19 cellular contexts compared by ENCODE assay signal in the genomic region with DNA sequence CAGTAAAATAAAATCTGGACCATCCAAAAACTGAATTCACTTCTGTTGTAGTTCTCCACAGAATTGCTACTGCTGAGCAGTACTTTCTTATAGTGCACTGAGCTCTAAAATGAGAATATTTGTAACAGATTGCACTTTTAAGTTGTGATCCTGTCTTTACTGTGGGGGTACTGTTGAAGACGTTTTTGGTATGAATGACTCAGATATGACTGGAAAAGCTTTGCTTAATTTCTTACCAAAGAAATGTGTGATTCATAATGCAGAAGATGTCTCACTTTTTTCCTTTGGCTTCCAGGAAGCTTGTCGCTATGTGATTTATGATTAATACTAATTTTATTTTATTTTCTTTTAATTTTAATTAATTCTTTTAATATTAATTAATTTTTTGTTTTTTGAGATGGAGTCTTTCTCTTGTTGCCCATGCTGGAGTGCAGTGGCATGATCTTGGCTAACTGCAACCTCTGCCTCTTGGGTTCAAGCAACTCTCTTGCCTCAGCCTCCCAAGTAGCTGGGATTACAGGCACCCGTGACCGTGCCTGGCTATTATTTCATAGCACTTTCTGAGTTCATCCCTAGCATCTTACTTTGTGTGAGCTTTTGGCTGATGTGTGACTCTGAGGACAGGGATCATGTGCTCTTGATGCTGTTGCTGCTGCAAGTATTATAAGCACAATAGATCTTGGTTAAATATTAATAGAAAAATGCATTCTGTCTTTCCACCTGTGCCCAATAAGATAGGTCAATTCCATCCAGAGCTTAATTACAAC.
A peak's percentile ranks its signal among the peaks of the same experiment; 100 is the strongest.
DNase-seq lines count a peak whose midpoint lies in the region; ATAC-seq and TF ChIP-seq lines count a peak whose summit lies in the region.
"Had no signal": no experiment of that assay in that cellular context is flagged by ENCODE, and none has a peak within 500 bp of the region (broad histone marks: within the 10 kb centered on the region; RNA-seq: fewer than 3 reads in every experiment).

No MANE protein-coding gene starts in this region.

- H3K36me3 Mint-ChIP-seq in activated naive CD8-positive, alpha-beta T cell treated with anti-CD3 and anti-CD28 coated beads, Interleukin-2, amount 50 U/mL, for 24 hours (ENCODE audit: low read depth) = no peaks in the 10 kb centered on the region
- H3K36me3 Mint-ChIP-seq in WTC11 = no peaks in the 10 kb centered on the region
- H3K36me3 Mint-ChIP-seq: activated CD8-positive, alpha-beta memory T cell treated with anti-CD3 and anti-CD28 coated beads, Interleukin-2, amount 10 ng/mL, durations not matched to agents 7 days and 5 days; stimulated activated memory B cell treated with anti-CD40 and anti-IgM and Interleukin-4, amounts not matched to agents 10 μg/mL and 1 μg/mL and 100 μg/mL, for 72 hours had no signal

- DNase-seq in AG04450 (ENCODE audit: low read depth, low spot score) (no peak), EL (peak; percentile 69), glomerular visceral epithelial cell (ENCODE audit: extremely low spot score) (peak; percentile 74), ecto neural progenitor cell (ENCODE audit: low spot score) (no peak), WTC11 (ENCODE audit: low spot score) (no peak)
- no peak for DNase-seq in activated naive CD8-positive, alpha-beta T cell treated with anti-CD3 and anti-CD28 coated beads, Interleukin-2, amount 50 U/mL, for 24 hours
- DNase-seq: activated B cell treated with CpG ODN at 0.5 μM for 24 hours; activated CD8-positive, alpha-beta memory T cell treated with anti-CD3 and anti-CD28 coated beads, Interleukin-2, amount 10 ng/mL, durations not matched to agents 7 days and 5 days; activated effector memory CD4-positive, alpha-beta T cell treated with Interleukin-2 at 50 U/mL for 16 hours; Calu3; cerebellar nuclear complex; effector memory CD8-positive, alpha-beta T cell; NCI-H774; occipital lobe had no signal

- H3K27ac ChIP-seq in AG04450 (ENCODE audit: low read depth, low read length) = peak overlapping the region; percentile 52
- H3K27ac ChIP-seq: tibial artery had no signal

- no peaks in the 10 kb centered on the region for H3K9me3 ChIP-seq in AG04450 (ENCODE audit: control insufficient read depth, insufficient read depth, low read length)
- H3K9me3 ChIP-seq: tibial artery had no signal

- POLR2A ChIA-PET in AG04450 (lab: Yijun Ruan, JAX) (interaction anchor here (1.5 kb wide), 1 partner anchor 11 kb away, joined by 4 read pairs; no protein-coding TSS in a partner anchor), WTC11 (lab: Charles Lee) (no interaction called here)

- peak overlapping the region; percentile 68 for H3K27ac Mint-ChIP-seq in activated naive CD8-positive, alpha-beta T cell treated with anti-CD3 and anti-CD28 coated beads, Interleukin-2, amount 50 U/mL, for 24 hours
- no peak overlapping the region for H3K27ac Mint-ChIP-seq in WTC11
- H3K27ac Mint-ChIP-seq: activated B cell treated with CpG ODN at 0.5 μM for 24 hours; activated CD8-positive, alpha-beta memory T cell treated with anti-CD3 and anti-CD28 coated beads, Interleukin-2, amount 10 ng/mL, durations not matched to agents 7 days and 5 days; B cell; effector memory CD8-positive, alpha-beta T cell; stimulated activated memory B cell treated with anti-CD40 and anti-IgM and Interleukin-4, amounts not matched to agents 10 μg/mL and 1 μg/mL and 100 μg/mL, for 72 hours had no signal

- H3K4me3 Mint-ChIP-seq in activated naive CD8-positive, alpha-beta T cell treated with anti-CD3 and anti-CD28 coated beads, Interleukin-2, amount 50 U/mL, for 24 hours = no peak overlapping the region
- H3K4me3 Mint-ChIP-seq in WTC11 = no peak overlapping the region
- H3K4me3 Mint-ChIP-seq: activated B cell treated with CpG ODN at 0.5 μM for 24 hours; activated CD8-positive, alpha-beta memory T cell treated with anti-CD3 and anti-CD28 coated beads, Interleukin-2, amount 10 ng/mL, durations not matched to agents 7 days and 5 days; B cell; effector memory CD8-positive, alpha-beta T cell; stimulated activated memory B cell treated with anti-CD40 and anti-IgM and Interleukin-4, amounts not matched to agents 10 μg/mL and 1 μg/mL and 100 μg/mL, for 72 hours had no signal

- peaks cover 28% of the 10 kb centered on the region for H3K4me1 Mint-ChIP-seq in activated naive CD8-positive, alpha-beta T cell treated with anti-CD3 and anti-CD28 coated beads, Interleukin-2, amount 50 U/mL, for 24 hours
- H3K4me1 Mint-ChIP-seq in WTC11 = no peaks in the 10 kb centered on the region
- H3K4me1 Mint-ChIP-seq: activated B cell treated with CpG ODN at 0.5 μM for 24 hours; activated CD8-positive, alpha-beta memory T cell treated with anti-CD3 and anti-CD28 coated beads, Interleukin-2, amount 10 ng/mL, durations not matched to agents 7 days and 5 days; B cell; stimulated activated memory B cell treated with anti-CD40 and anti-IgM and Interleukin-4, amounts not matched to agents 10 μg/mL and 1 μg/mL and 100 μg/mL, for 72 hours had no signal

- H3K27me3 ChIP-seq in AG04450 (ENCODE audit: control insufficient read depth, insufficient read depth, low read length) = no peaks in the 10 kb centered on the region
- H3K27me3 ChIP-seq: tibial artery had no signal

- CTCF ChIA-PET in AG04450 (lab: Charles Lee) (no interaction called here), WTC11 (lab: Charles Lee) (no interaction called here)

- peak; percentile 54 for ATAC-seq in activated naive CD8-positive, alpha-beta T cell treated with anti-CD3 and anti-CD28 coated beads, Interleukin-2, amount 50 U/mL, for 24 hours
- ATAC-seq in HG03095 (IDR thresholded peaks at IDR 0.05; ENCODE audit: unreplicated experiment) (no peak), WTC11 (no peak)
- ATAC-seq: activated CD8-positive, alpha-beta memory T cell treated with anti-CD3 and anti-CD28 coated beads, Interleukin-2, amount 10 ng/mL, durations not matched to agents 7 days and 5 days; effector memory CD8-positive, alpha-beta T cell; HepG2; stimulated activated memory B cell treated with anti-CD40 and anti-IgM and Interleukin-4, amounts not matched to agents 10 μg/mL and 1 μg/mL and 100 μg/mL, for 72 hours had no signal

- no peaks in the 10 kb centered on the region for H3K9me3 Mint-ChIP-seq in activated naive CD8-positive, alpha-beta T cell treated with anti-CD3 and anti-CD28 coated beads, Interleukin-2, amount 50 U/mL, for 24 hours
- no peaks in the 10 kb centered on the region for H3K9me3 Mint-ChIP-seq in WTC11
- H3K9me3 Mint-ChIP-seq: activated B cell treated with CpG ODN at 0.5 μM for 24 hours; effector memory CD8-positive, alpha-beta T cell had no signal

- TF ChIP-seq CTCF in AG04450 (IDR thresholded peaks at IDR 0.05; ENCODE audit: low read depth, low read length) (no peak), WTC11 (IDR thresholded peaks at IDR 0.05) (no peak)

- no peak overlapping the region for H3K4me3 ChIP-seq in AG04450 (ENCODE audit: low read depth, low read length)
- H3K4me3 ChIP-seq: tibial artery had no signal

- no peaks in the 10 kb centered on the region for H3K27me3 Mint-ChIP-seq in activated naive CD8-positive, alpha-beta T cell treated with anti-CD3 and anti-CD28 coated beads, Interleukin-2, amount 50 U/mL, for 24 hours
- H3K27me3 Mint-ChIP-seq in WTC11 (ENCODE audit: low read depth) = no peaks in the 10 kb centered on the region
- H3K27me3 Mint-ChIP-seq: activated CD8-positive, alpha-beta memory T cell treated with anti-CD3 and anti-CD28 coated beads, Interleukin-2, amount 10 ng/mL, durations not matched to agents 7 days and 5 days had no signal

TF ChIP-seq in WTC11, 78 proteins besides CTCF, POLR2A, EP300 and RAD21:
- TF ChIP-seq, protein P1, sequence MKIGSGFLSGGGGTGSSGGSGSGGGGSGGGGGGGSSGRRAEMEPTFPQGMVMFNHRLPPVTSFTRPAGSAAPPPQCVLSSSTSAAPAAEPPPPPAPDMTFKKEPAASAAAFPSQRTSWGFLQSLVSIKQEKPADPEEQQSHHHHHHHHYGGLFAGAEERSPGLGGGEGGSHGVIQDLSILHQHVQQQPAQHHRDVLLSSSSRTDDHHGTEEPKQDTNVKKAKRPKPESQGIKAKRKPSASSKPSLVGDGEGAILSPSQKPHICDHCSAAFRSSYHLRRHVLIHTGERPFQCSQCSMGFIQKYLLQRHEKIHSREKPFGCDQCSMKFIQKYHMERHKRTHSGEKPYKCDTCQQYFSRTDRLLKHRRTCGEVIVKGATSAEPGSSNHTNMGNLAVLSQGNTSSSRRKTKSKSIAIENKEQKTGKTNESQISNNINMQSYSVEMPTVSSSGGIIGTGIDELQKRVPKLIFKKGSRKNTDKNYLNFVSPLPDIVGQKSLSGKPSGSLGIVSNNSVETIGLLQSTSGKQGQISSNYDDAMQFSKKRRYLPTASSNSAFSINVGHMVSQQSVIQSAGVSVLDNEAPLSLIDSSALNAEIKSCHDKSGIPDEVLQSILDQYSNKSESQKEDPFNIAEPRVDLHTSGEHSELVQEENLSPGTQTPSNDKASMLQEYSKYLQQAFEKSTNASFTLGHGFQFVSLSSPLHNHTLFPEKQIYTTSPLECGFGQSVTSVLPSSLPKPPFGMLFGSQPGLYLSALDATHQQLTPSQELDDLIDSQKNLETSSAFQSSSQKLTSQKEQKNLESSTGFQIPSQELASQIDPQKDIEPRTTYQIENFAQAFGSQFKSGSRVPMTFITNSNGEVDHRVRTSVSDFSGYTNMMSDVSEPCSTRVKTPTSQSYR (CRISPR knock-in tag; IDR thresholded peaks at IDR 0.05) = no peak
- TF ChIP-seq, protein P2, sequence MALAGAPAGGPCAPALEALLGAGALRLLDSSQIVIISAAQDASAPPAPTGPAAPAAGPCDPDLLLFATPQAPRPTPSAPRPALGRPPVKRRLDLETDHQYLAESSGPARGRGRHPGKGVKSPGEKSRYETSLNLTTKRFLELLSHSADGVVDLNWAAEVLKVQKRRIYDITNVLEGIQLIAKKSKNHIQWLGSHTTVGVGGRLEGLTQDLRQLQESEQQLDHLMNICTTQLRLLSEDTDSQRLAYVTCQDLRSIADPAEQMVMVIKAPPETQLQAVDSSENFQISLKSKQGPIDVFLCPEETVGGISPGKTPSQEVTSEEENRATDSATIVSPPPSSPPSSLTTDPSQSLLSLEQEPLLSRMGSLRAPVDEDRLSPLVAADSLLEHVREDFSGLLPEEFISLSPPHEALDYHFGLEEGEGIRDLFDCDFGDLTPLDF (CRISPR knock-in tag; IDR thresholded peaks at IDR 0.05) = no peak

Comparison
In these comparisons a context has a peak if more than half of its experiments do, and no peak if none do; other contexts are left out.
1. DNase-seq: peak in EL (single experiment) and glomerular visceral epithelial cell (single experiment); none in AG04450 (single experiment), activated naive CD8-positive, alpha-beta T cell treated with anti-CD3 and anti-CD28 coated beads, Interleukin-2, amount 50 U/mL, for 24 hours (single experiment), ecto neural progenitor cell (single experiment) and WTC11 (single experiment).